8 cellular contexts compared by ENCODE assay signal in the genomic region with DNA sequence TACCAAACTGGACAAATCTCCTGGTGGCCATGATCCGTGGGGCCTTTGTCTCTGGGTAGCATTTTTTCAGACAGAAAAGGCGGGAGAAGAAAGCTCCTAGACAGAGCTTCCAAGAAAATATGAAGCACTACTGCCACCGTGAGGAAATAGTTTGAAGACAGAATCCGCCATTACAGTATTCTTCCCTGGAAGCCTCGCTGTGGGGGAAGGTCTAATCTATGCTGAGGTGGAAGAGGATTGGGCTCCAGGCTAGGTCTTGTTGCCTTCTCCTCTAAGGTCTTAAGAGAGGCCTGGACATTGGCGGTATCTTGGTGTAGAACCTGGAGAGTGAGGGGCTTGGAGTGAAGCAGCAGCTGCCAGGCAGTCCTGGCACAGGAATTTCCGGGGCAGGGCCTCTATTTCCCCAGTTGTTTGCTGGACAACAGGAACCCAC.
A peak's percentile ranks its signal among the peaks of the same experiment; 100 is the strongest.
DNase-seq lines count a peak whose midpoint lies in the region; ATAC-seq and TF ChIP-seq lines count a peak whose summit lies in the region.

No MANE protein-coding gene starts in this region.

- H3K36me3 ChIP-seq in right atrium auricular region (no peaks in the 10 kb centered on the region), uterus (no peaks in the 10 kb centered on the region)

- DNase-seq in right atrium auricular region (ENCODE audit: low spot score) (no peak), cardiac septum (ENCODE audit: low spot score) (no peak), NOMO-1 (lab: John Stamatoyannopoulos, UW; ENCODE audit: unreplicated experiment in 2 of 2) (peak; percentile 45 to 74), fibroblast of the conjunctiva (ENCODE audit: low read depth) (peak; percentile 63), uterus (peak; percentile 55 to 65), COR-L47 (lab: John Stamatoyannopoulos, UW) (no peak)

- peaks cover 0 to 14% of the 10 kb centered on the region in 2 donors for H3K4me1 ChIP-seq in right atrium auricular region
- no peaks in the 10 kb centered on the region for H3K4me1 ChIP-seq in uterus

- H3K27me3 ChIP-seq in right atrium auricular region (no peaks in the 10 kb centered on the region), uterus (no peaks in the 10 kb centered on the region)

- TF ChIP-seq CTCF in right atrium auricular region (IDR thresholded peaks at IDR 0.05) (peak; percentile 30 to 64), uterus (IDR thresholded peaks at IDR 0.05) (peak; percentile 42 to 63 (median 54))

- H3K27ac ChIP-seq in right atrium auricular region (no peak overlapping the region), uterus (peak overlapping the region in 1 of 2 donors; percentile 64)

- no peaks in the 10 kb centered on the region for H3K9me3 ChIP-seq in right atrium auricular region
- H3K9me3 ChIP-seq in uterus, result no peaks in the 10 kb centered on the region

- intact Hi-C loops in cardiac septum (cut with DNase I) (no loop called here), uterus (cut with DNase I; ENCODE audit: low total_unique reads) (no loop called here)

- ATAC-seq in HG03095 (IDR thresholded peaks at IDR 0.05; ENCODE audit: unreplicated experiment), result no peak
- no peak for ATAC-seq in HG02981 (IDR thresholded peaks at IDR 0.05; ENCODE audit: unreplicated experiment)

- H3K4me3 ChIP-seq in right atrium auricular region (peak overlapping the region; percentile 23 to 39), uterus (no peak overlapping the region)

- no peak for TF ChIP-seq POLR2A in uterus (IDR thresholded peaks at IDR 0.05)

Comparison
In these comparisons a context has a peak if more than half of its experiments do, and no peak if none do; other contexts are left out.
1. DNase-seq: peak in NOMO-1 (2 of 2), fibroblast of the conjunctiva (single experiment) and uterus (2 of 2); none in right atrium auricular region (single experiment), cardiac septum (single experiment) and COR-L47 (single experiment).
2. H3K4me3 ChIP-seq: peak in right atrium auricular region (2 of 2); none in uterus (0 of 2).